In genomic region chr7:12716134-12716667, GRCh38 we compare ENCODE assay signal across 12 cellular contexts. TPM values are rescaled to one million over a fixed set of nuclear protein-coding genes. Genes with fewer than 3 reads are reported as not detected.
DNase-seq lines count a peak whose midpoint lies in the region; ATAC-seq and TF ChIP-seq lines count a peak whose summit lies in the region.
"Had no signal": no experiment of that assay in that cellular context is flagged by ENCODE, and none has a peak within 500 bp of the region (broad histone marks: within the 10 kb centered on the region; RNA-seq: fewer than 3 reads in every experiment).

No MANE protein-coding gene starts in this region.

- peaks cover 0 to 6% of the 10 kb centered on the region in 2 donors for H3K4me1 Mint-ChIP-seq in effector memory CD8-positive, alpha-beta T cell (ENCODE audit: low read depth in 2 of 2)

- H3K27ac ChIP-seq in DND-41 (ENCODE audit: low read length) (no peak overlapping the region; the same call in 1 of the 2 replicates), SK-N-MC (no peak overlapping the region; the same call in 1 of the 2 replicates), esophagus squamous epithelium (peak overlapping the region; percentile 79 to 92 (median 88))
- H3K27ac ChIP-seq: foreskin keratinocyte, HL-60 had no signal

- no peak overlapping the region for H3K4me3 Mint-ChIP-seq in effector memory CD8-positive, alpha-beta T cell

- DNase-seq in DND-41 (no peak), SK-N-MC (ENCODE audit: low read depth, low spot score) (no peak), esophagus squamous epithelium (lab: John Stamatoyannopoulos, UW) (no peak), foreskin fibroblast (no peak)
- DNase-seq in effector memory CD8-positive, alpha-beta T cell, result no peak
- DNase-seq in stimulated activated CD4-positive, alpha-beta T cell treated with anti-CD3 and anti-CD28 coated beads, Interleukin-1b, Interleukin-23, amount 100 ng/mL, for 48 hours, result no peak
- DNase-seq: activated effector memory CD4-positive, alpha-beta T cell treated with anti-CD3 and anti-CD28 coated beads, Interleukin-2, amount 50 U/mL, for 16 hours; NCI-H446 treated with DMSO at 0.1 percent for 48 hours had no signal

- no peaks in the 10 kb centered on the region for H3K36me3 Mint-ChIP-seq in effector memory CD8-positive, alpha-beta T cell (ENCODE audit: insufficient read depth)

- no peak overlapping the region for H3K27ac Mint-ChIP-seq in effector memory CD8-positive, alpha-beta T cell

- TF ChIP-seq CTCF in DND-41 (IDR thresholded peaks at IDR 0.05; ENCODE audit: borderline replicate concordance, extremely low read depth, low read length, poor library complexity, severe bottlenecking), result no peak
- no peak for TF ChIP-seq CTCF in esophagus squamous epithelium (IDR thresholded peaks at IDR 0.05)
- TF ChIP-seq CTCF in foreskin fibroblast (IDR thresholded peaks at IDR 0.05; ENCODE audit: low read depth, low read length), result no peak

- no peaks in the 10 kb centered on the region for H3K36me3 ChIP-seq in DND-41 (ENCODE audit: insufficient read depth, low read length)
- no peaks in the 10 kb centered on the region for H3K36me3 ChIP-seq in SK-N-MC (ENCODE audit: insufficient read depth, low read length)
- no peaks in the 10 kb centered on the region for H3K36me3 ChIP-seq in esophagus squamous epithelium
- H3K36me3 ChIP-seq in skeletal muscle satellite cell (ENCODE audit: insufficient read depth, low read length), result no peaks in the 10 kb centered on the region

- H3K4me3 ChIP-seq in DND-41 (ENCODE audit: low read depth in 1 of 2, low read length in 2 of 2) (peak overlapping the region in 1 of 2 experiments; percentile 26; a peak in 1 of 4 replicates), SK-N-MC (peak overlapping the region; percentile 65), esophagus squamous epithelium (peak overlapping the region in 1 of 4 donors; percentile 54), skeletal muscle satellite cell (ENCODE audit: low read length) (no peak overlapping the region), foreskin fibroblast (ENCODE audit: low read depth in 1 of 2, low read length in 2 of 2) (no peak overlapping the region)

- H4K20me1 ChIP-seq in DND-41 (ENCODE audit: insufficient read depth, low read length), result no peaks in the 10 kb centered on the region

- intact Hi-C loops in esophagus squamous epithelium (cut with DNase I), result no loop called here

- peak overlapping the region; percentile 57 for H2AFZ ChIP-seq in DND-41 (ENCODE audit: low read depth, low read length)

- H3K27me3 Mint-ChIP-seq in effector memory CD8-positive, alpha-beta T cell, result peaks cover 0 to 4% of the 10 kb centered on the region in 2 donors

- H3K4me2 ChIP-seq in DND-41 (ENCODE audit: insufficient read depth, low read length) (peak overlapping the region; percentile 25; the same call in 1 of the 2 replicates), skeletal muscle satellite cell (ENCODE audit: low read length) (peak overlapping the region; percentile 74)

- H3K9ac ChIP-seq in DND-41 (ENCODE audit: low read depth, low read length), result no peak overlapping the region
- H3K9ac ChIP-seq in SK-N-MC (ENCODE audit: insufficient read length), result peak overlapping the region; percentile 27
- H3K9ac ChIP-seq in skeletal muscle satellite cell (ENCODE audit: low read depth, low read length), result peak overlapping the region; percentile 74

- H3K9me3 Mint-ChIP-seq in effector memory CD8-positive, alpha-beta T cell, result no peaks in the 10 kb centered on the region

- peaks cover 12% of the 10 kb centered on the region for H3K4me1 ChIP-seq in DND-41 (ENCODE audit: insufficient read depth, low read length)
- peaks cover 34 to 87% (median 48%) of the 10 kb centered on the region in 3 donors for H3K4me1 ChIP-seq in esophagus squamous epithelium
- H3K4me1 ChIP-seq in skeletal muscle satellite cell (ENCODE audit: control insufficient read depth, insufficient read depth, low read length), result peaks cover 70% of the 10 kb centered on the region

- no peak for TF ChIP-seq POLR2A in esophagus squamous epithelium (IDR thresholded peaks at IDR 0.05)

- H3K27me3 ChIP-seq in DND-41 (ENCODE audit: insufficient read depth, low read length, poor library complexity), result no peaks in the 10 kb centered on the region
- H3K27me3 ChIP-seq in esophagus squamous epithelium, result no peaks in the 10 kb centered on the region
- H3K27me3 ChIP-seq in skeletal muscle satellite cell (ENCODE audit: control insufficient read depth, insufficient read depth, low read length), result no peaks in the 10 kb centered on the region
- H3K27me3 ChIP-seq: foreskin keratinocyte had no signal

- WGBS in esophagus squamous epithelium, 2 donors, result 81 to 82% methylated on average over 7 of the region's 7 CpGs

- no peaks in the 10 kb centered on the region for H3K9me3 ChIP-seq in DND-41 (ENCODE audit: insufficient read depth, low read length, severe bottlenecking)
- H3K9me3 ChIP-seq in SK-N-MC (ENCODE audit: low read depth, low read length), result no peaks in the 10 kb centered on the region
- no peaks in the 10 kb centered on the region for H3K9me3 ChIP-seq in esophagus squamous epithelium
- no peaks in the 10 kb centered on the region for H3K9me3 ChIP-seq in skeletal muscle satellite cell (replicated peaks; ENCODE audit: low read length)

- no peak; the same call in 2 of the 3 replicates for ATAC-seq in DND-41 (ENCODE audit: insufficient read depth, low read depth)
- ATAC-seq in GM21526 (IDR thresholded peaks at IDR 0.05; ENCODE audit: low FRiP score, unreplicated experiment), result no peak
- ATAC-seq in effector memory CD8-positive, alpha-beta T cell (replicated peaks), result no peak

- H3K79me2 ChIP-seq in DND-41 (ENCODE audit: insufficient read depth, low read length), result no peaks in the 10 kb centered on the region

RNA-seq across cellular contexts. Expression of gene ARL4A, which starts 28.8 kb away (rescaled TPM):
- 100 to 1,000 TPM in 1 of 4 donors, 10 to 100 TPM in 3; 40.5 to 102 (median 48.5) TPM for total RNA-seq in esophagus squamous epithelium
- 22.9 and 31.4 TPM in 2 replicates for total RNA-seq in skeletal muscle satellite cell (2012; rRNA removed)

Comparison
In these comparisons a context has a peak if more than half of its experiments do, and no peak if none do; other contexts are left out.
1. H3K27ac ChIP-seq: peak in esophagus squamous epithelium (4 of 4); none in DND-41 (single experiment) and SK-N-MC (single experiment).